27 cellular contexts compared by ENCODE assay signal in the genomic region with DNA sequence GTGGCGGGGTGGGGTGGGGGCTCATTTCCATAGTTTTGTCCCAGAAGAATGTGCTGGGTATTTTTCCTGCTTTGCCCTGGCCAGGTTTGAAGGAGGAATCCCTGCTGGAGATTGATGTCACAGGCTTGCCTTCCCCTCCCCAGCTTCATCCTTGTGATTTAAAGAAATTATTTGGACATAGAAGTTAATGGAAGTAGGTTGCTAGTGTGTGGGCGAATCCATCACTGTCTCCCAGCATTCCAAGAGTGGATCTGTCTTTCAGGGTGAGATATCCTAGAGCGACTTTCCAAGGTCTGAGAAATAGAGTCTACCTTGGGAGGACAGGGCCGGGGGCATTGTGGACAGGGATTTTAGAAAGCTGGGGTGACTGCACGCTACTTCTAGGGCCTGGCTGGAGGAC.
"Had no signal": no experiment of that assay in that cellular context is flagged by ENCODE, and none has a peak within 500 bp of the region (broad histone marks: within the 10 kb centered on the region; RNA-seq: fewer than 3 reads in every experiment).

No MANE protein-coding gene starts in this region.

- H3K27ac ChIP-seq: body of pancreas, esophagus squamous epithelium, left lung, lower lobe of right lung, parathyroid adenoma, psoas muscle, stomach, tibial nerve, VCaP had no signal

- H3K4me3 ChIP-seq: body of pancreas, esophagus squamous epithelium, left lung, lower lobe of right lung, psoas muscle, smooth muscle cell, stomach, tibial nerve had no signal

- DNase-seq: activated CD4-positive, alpha-beta T cell treated with anti-CD3 and anti-CD28 coated beads for 48 hours; activated CD4-positive, alpha-beta T cell treated with anti-CD3 and anti-CD28 coated beads, Interleukin-2, amount 50 U/mL, for 48 hours; activated CD8-positive, alpha-beta memory T cell treated with anti-CD3 and anti-CD28 coated beads for 24 hours; activated effector memory CD4-positive, alpha-beta T cell treated with Interleukin-2 at 50 U/mL for 16 hours; activated naive CD4-positive, alpha-beta T cell treated with Interleukin-2 at 50 U/mL for 16 hours; aorta; body of pancreas; cortex of kidney; esophagus squamous epithelium; foreskin melanocyte; left lung; lower lobe of right lung; nephron progenitor cell; nucleus accumbens; psoas muscle; stimulated activated CD4-positive, alpha-beta T cell treated with anti-CD3 and anti-CD28 coated beads, Interleukin-15, amount 100 ng/mL, for 24 hours; stimulated activated CD4-positive, alpha-beta T cell treated with anti-CD3 and anti-CD28 coated beads, Interleukin-2, amount 100 ng/mL, for 24 hours; stimulated activated naive B cell treated with anti-CD40 and anti-IgM and Interleukin-4, amounts not matched to agents 10 μg/mL and 1 μg/mL and 100 μg/mL, for 72 hours; stomach; T-helper 9 cell had no signal

- H3K9ac ChIP-seq: parathyroid adenoma had no signal

- H3K36me3 Mint-ChIP-seq: activated naive CD8-positive, alpha-beta T cell; stimulated activated naive B cell treated with anti-CD40 and anti-IgM and Interleukin-4, amounts not matched to agents 10 μg/mL and 1 μg/mL and 100 μg/mL, for 72 hours had no signal

- H3K27me3 ChIP-seq: body of pancreas, esophagus squamous epithelium, left lung, tibial nerve had no signal

- H2AFZ ChIP-seq: parathyroid adenoma had no signal

- H3K79me2 ChIP-seq: parathyroid adenoma had no signal

- H3K4me1 ChIP-seq: left lung, psoas muscle had no signal

- H3K9me3 ChIP-seq: body of pancreas, esophagus squamous epithelium, left lung, lower lobe of right lung, psoas muscle, stomach, tibial nerve had no signal

- H3K4me3 Mint-ChIP-seq: activated naive CD8-positive, alpha-beta T cell; endodermal cell; nephron progenitor cell; stimulated activated naive B cell treated with anti-CD40 and anti-IgM and Interleukin-4, amounts not matched to agents 10 μg/mL and 1 μg/mL and 100 μg/mL, for 72 hours; T-helper 1 cell treated with Interleukin-12 subunit alpha and Interleukin-12 subunit beta and Interleukin-4 antibody, amounts not matched to agents 30 μg/mL and 1 μg/mL, for 36 hours had no signal

- H3K27ac Mint-ChIP-seq: activated naive CD8-positive, alpha-beta T cell; endodermal cell; nephron progenitor cell; stimulated activated naive B cell treated with anti-CD40 and anti-IgM and Interleukin-4, amounts not matched to agents 10 μg/mL and 1 μg/mL and 100 μg/mL, for 72 hours; T-helper 1 cell treated with Interleukin-12 subunit alpha and Interleukin-12 subunit beta and Interleukin-4 antibody, amounts not matched to agents 30 μg/mL and 1 μg/mL, for 36 hours had no signal

- H3K9me3 Mint-ChIP-seq: endodermal cell; nephron progenitor cell; stimulated activated naive B cell treated with anti-CD40 and anti-IgM and Interleukin-4, amounts not matched to agents 10 μg/mL and 1 μg/mL and 100 μg/mL, for 72 hours; T-helper 1 cell treated with Interleukin-12 subunit alpha and Interleukin-12 subunit beta and Interleukin-4 antibody, amounts not matched to agents 30 μg/mL and 1 μg/mL, for 36 hours had no signal

- H3K4me2 ChIP-seq: smooth muscle cell had no signal

- H3K36me3 ChIP-seq: esophagus squamous epithelium, left lung, lower lobe of right lung, stomach, tibial nerve had no signal

- ATAC-seq: body of pancreas; left lung; lower lobe of right lung; psoas muscle; stimulated activated naive B cell treated with anti-CD40 and anti-IgM and Interleukin-4, amounts not matched to agents 10 μg/mL and 1 μg/mL and 100 μg/mL, for 72 hours had no signal
